ENCODE assay signal across 10 cellular contexts in the genomic region with DNA sequence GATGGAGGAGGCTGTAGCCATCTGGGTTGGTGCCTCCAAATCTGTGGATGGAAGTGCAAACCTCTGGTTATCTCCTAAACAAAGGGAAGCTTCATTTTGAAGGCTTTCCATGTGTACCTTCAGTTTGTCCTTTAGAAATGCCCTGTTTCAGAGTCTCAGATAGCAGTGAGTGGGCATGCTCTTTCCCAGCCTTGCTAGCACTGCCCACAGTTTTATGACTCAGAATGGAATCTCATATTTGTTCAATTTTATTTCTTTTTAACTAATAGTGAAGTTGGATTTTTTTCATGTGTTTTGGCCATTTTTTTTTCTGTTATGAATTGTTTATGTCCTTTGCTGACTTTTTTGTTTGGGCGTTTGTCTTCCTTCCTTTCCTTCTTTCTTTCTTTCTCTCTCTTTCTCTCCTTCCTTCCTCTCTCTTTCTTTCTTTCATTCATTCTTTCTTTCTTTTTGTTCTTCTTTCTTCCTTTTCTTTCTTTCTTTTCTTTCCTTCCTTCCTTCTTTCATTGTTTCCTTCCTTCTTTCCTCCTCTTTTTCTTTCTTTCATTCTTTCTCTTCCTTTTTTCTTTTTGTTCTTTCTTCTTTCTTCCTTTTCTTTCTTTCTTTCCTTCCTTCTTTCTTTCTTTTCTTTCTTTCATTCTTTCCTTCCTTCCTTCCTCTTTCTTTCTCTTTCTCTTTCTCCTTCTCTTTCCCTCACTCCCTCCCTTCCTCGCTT. TPM values are rescaled to one million over a fixed set of nuclear protein-coding genes. Genes with fewer than 3 reads are reported as not detected.
A peak's percentile ranks its signal among the peaks of the same experiment; 100 is the strongest.
DNase-seq lines count a peak whose midpoint lies in the region; ATAC-seq, FAIRE-seq and TF ChIP-seq lines count a peak whose summit lies in the region.
"Had no signal": no experiment of that assay in that cellular context is flagged by ENCODE, and none has a peak within 500 bp of the region (broad histone marks: within the 10 kb centered on the region; RNA-seq: fewer than 3 reads in every experiment).

No MANE protein-coding gene starts in this region.

- intact Hi-C loops in activated CD4-positive, alpha-beta T cell treated with anti-CD3 and anti-CD28 coated beads for 36 hours (cut with DNase I, micrococcal nuclease) = loop anchor here (1.0 to 10.0 kb wide), 5 partner anchors 18 to 1988 kb away; partner anchors contain the start of genes EIF4EBP2 (in 1 of the 2) and SAR1A (in 1 of the 2)
- intact Hi-C loops in spleen (cut with DNase I; ENCODE audit: low total_unique reads) = no loop called here

- H3K36me3 ChIP-seq in bronchial epithelial cell (ENCODE audit: control insufficient read depth, insufficient read depth, low read length) (no peaks in the 10 kb centered on the region), spleen (no peaks in the 10 kb centered on the region)

- H3K27ac ChIP-seq in spleen = peak overlapping the region in 6 of 8 donors; percentile 58 to 80 (median 65)

- peaks cover 13 to 58% (median 44%) of the 10 kb centered on the region in 6 donors for H3K4me1 ChIP-seq in spleen

- H3K27ac Mint-ChIP-seq in activated CD4-positive, alpha-beta T cell treated with anti-CD3 and anti-CD28 coated beads for 36 hours = peak overlapping the region; percentile 79
- H3K27ac Mint-ChIP-seq in osteocyte (ENCODE audit: unreplicated experiment) = no peak overlapping the region

- H3K4me1 Mint-ChIP-seq in activated CD4-positive, alpha-beta T cell treated with anti-CD3 and anti-CD28 coated beads for 36 hours = peaks cover 44% of the 10 kb centered on the region
- H3K4me1 Mint-ChIP-seq in osteocyte (ENCODE audit: unreplicated experiment) = peaks cover 26% of the 10 kb centered on the region

- H3K27me3 ChIP-seq in bronchial epithelial cell (ENCODE audit: control insufficient read depth, insufficient read depth, low read length) = no peaks in the 10 kb centered on the region
- no peaks in the 10 kb centered on the region for H3K27me3 ChIP-seq in spleen (replicated peaks in 1 of 7)

- no peak for FAIRE-seq in bronchial epithelial cell (lab: Jason Lieb, UNC)

- POLR2A ChIA-PET in activated CD4-positive, alpha-beta T cell treated with anti-CD3 and anti-CD28 coated beads for 36 hours (lab: Charles Lee) = no interaction called here

- H3K36me3 Mint-ChIP-seq in activated CD4-positive, alpha-beta T cell treated with anti-CD3 and anti-CD28 coated beads for 36 hours (ENCODE audit: low read depth) = no peaks in the 10 kb centered on the region
- peaks cover 2% of the 10 kb centered on the region for H3K36me3 Mint-ChIP-seq in osteocyte (ENCODE audit: unreplicated experiment)

- CTCF ChIA-PET in activated CD4-positive, alpha-beta T cell treated with anti-CD3 and anti-CD28 coated beads for 36 hours (lab: Charles Lee) = interaction anchor here (0.6 to 1.0 kb wide), 4 partner anchors 41 to 240 kb away, joined by 3 to 5 read pairs (median 4); no protein-coding TSS in a partner anchor

- no peaks in the 10 kb centered on the region for H3K27me3 Mint-ChIP-seq in activated CD4-positive, alpha-beta T cell treated with anti-CD3 and anti-CD28 coated beads for 36 hours
- no peaks in the 10 kb centered on the region for H3K27me3 Mint-ChIP-seq in osteocyte (ENCODE audit: unreplicated experiment)

- H3K4me3 ChIP-seq in bronchial epithelial cell (ENCODE audit: low read depth, low read length) (no peak overlapping the region), spleen (peak overlapping the region in 1 of 8 donors; percentile 37)

- ATAC-seq in activated CD4-positive, alpha-beta T cell treated with anti-CD3 and anti-CD28 coated beads for 36 hours = no peak

- no peaks in the 10 kb centered on the region for H3K9me3 ChIP-seq in spleen

- no peak for TF ChIP-seq CTCF in bronchial epithelial cell (IDR thresholded peaks at IDR 0.05; ENCODE audit: insufficient read depth, low read length, severe bottlenecking)
- no peak for TF ChIP-seq CTCF in spleen (IDR thresholded peaks at IDR 0.05 in 8 of 11, conservative IDR thresholded peaks at IDR 0.05 in 3 of 11)
- TF ChIP-seq CTCF in osteocyte (IDR thresholded peaks at IDR 0.05) = no peak

- WGBS in spleen, 5 donors = 41 to 60% (median 56%) methylated on average over 2 of the region's 2 CpGs

- no peak overlapping the region for H3K4me3 Mint-ChIP-seq in activated CD4-positive, alpha-beta T cell treated with anti-CD3 and anti-CD28 coated beads for 36 hours
- H3K4me3 Mint-ChIP-seq in osteocyte (ENCODE audit: unreplicated experiment) = no peak overlapping the region

- no peaks in the 10 kb centered on the region for H3K9me3 Mint-ChIP-seq in activated CD4-positive, alpha-beta T cell treated with anti-CD3 and anti-CD28 coated beads for 36 hours (ENCODE audit: low read depth)
- H3K9me3 Mint-ChIP-seq in osteocyte (ENCODE audit: unreplicated experiment) = no peaks in the 10 kb centered on the region

- no peak for TF ChIP-seq POLR2A in spleen (IDR thresholded peaks at IDR 0.05)

- DNase-seq in activated CD4-positive, alpha-beta T cell treated with anti-CD3 and anti-CD28 coated beads for 36 hours = no peak
- no peak for DNase-seq in activated CD4-positive, alpha-beta T cell treated with anti-CD3 and anti-CD28 coated beads, Interleukin-2, amount 50 U/mL, for 1 hour
- DNase-seq in M059J (ENCODE audit: low read depth) (peak; percentile 59), bronchial epithelial cell (ENCODE audit: low read depth) (peak; percentile 52), spleen (no peak), NCI-H146 treated with DMSO at 0.1 percent for 48 hours (lab: John Stamatoyannopoulos, UW; ENCODE audit: unreplicated experiment) (no peak), globus pallidus (ENCODE audit: low spot score) (no peak), osteocyte (ENCODE audit: extremely low spot score, unreplicated experiment) (no peak)
- DNase-seq: Right ventricle myocardium superior, substantia nigra had no signal

RNA-seq across cellular contexts. Expression of gene PRF1, which starts 25.6 kb away (rescaled TPM):
- total RNA-seq in activated CD4-positive, alpha-beta T cell treated with anti-CD3 and anti-CD28 coated beads for 36 hours = 10 to 100 TPM; 21.8 to 28.6 TPM
- total RNA-seq in M059J (2014; rRNA removed; shearing (Covaris generic)) = not detected in 2 replicates
- not detected in 2 replicates for total RNA-seq in bronchial epithelial cell
- total RNA-seq in spleen = 10 to 100 TPM; 41.5 to 79.6 (median 56.8) TPM
- 10 to 100 TPM in 1 of 3 donors, 1 to 10 TPM in 2; 6.6 to 11.3 (median 7.0) TPM for polyA plus RNA-seq in spleen
- total RNA-seq in osteocyte = not detected in 2 replicates

Comparison
In these comparisons a context has a peak if more than half of its experiments do, and no peak if none do; other contexts are left out.
1. DNase-seq: peak in M059J (single experiment) and bronchial epithelial cell (single experiment); none in activated CD4-positive, alpha-beta T cell treated with anti-CD3 and anti-CD28 coated beads for 36 hours (single experiment), activated CD4-positive, alpha-beta T cell treated with anti-CD3 and anti-CD28 coated beads, Interleukin-2, amount 50 U/mL, for 1 hour (single experiment), spleen (single experiment), NCI-H146 treated with DMSO at 0.1 percent for 48 hours (single experiment), globus pallidus (single experiment) and osteocyte (single experiment).
2. RNA of gene PRF1, which starts 25.6 kb away (total RNA-seq): 41.5 to 79.6 TPM in spleen and 21.8 to 28.6 TPM in activated CD4-positive, alpha-beta T cell treated with anti-CD3 and anti-CD28 coated beads for 36 hours; not detected in M059J, not detected in bronchial epithelial cell and not detected in osteocyte; every median in the first group is over 10 times any median in the second.